Comparison of ENCODE assay signal across 1 cellular context in the genomic region with DNA sequence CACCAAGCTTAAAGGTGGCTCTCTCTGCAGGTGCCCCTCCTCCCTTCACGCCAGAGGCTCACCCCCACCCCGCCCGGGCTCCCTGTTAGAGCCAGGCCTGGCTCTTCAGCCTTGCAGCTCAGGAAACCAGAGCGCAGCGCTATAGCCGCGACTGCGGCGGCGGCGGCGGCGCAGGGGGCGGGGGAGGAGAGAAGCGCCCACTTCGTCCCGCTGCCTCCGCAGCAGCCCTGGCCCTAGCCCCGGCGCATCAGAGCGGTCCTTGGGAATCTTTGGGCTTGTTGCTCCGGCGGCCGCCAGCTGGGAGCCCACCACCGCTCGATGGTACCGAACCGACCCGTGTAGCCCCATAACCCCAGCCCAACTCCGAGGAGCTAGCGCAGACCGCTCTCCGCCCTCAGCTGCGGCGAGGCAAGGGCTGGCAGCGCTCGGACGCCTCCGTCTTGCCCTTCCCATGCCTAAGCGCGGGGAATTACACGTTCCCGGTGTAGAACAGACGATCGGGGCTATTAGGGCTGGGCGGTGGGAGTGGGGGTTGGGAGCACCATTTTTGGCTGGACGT.
TF ChIP-seq lines count a peak whose summit lies in the region.

No MANE protein-coding gene starts in this region.

TF ChIP-seq in SK-N-SH treated with all-trans-retinoic acid at 6 μM for 48 hours, 23 proteins besides CTCF, POLR2A, EP300 and RAD21 (continued from another document):
- TF ChIP-seq ZNF70 (CRISPR knock-in tag; IDR thresholded peaks at IDR 0.05) (no peak), ZNF565 (CRISPR knock-in tag; conservative IDR thresholded peaks at IDR 0.05; ENCODE audit: low read depth) (no peak), OSR1 (CRISPR knock-in tag; IDR thresholded peaks at IDR 0.05) (no peak), TOX (CRISPR knock-in tag; IDR thresholded peaks at IDR 0.05; ENCODE audit: borderline replicate concordance) (no peak), GLIS3 (CRISPR knock-in tag; IDR thresholded peaks at IDR 0.05) (no peak), BACH2 (CRISPR knock-in tag; IDR thresholded peaks at IDR 0.05; ENCODE audit: borderline replicate concordance) (no peak), TCF4 (CRISPR knock-in tag; IDR thresholded peaks at IDR 0.05; ENCODE audit: borderline replicate concordance) (no peak), ISL1 (CRISPR knock-in tag; IDR thresholded peaks at IDR 0.05) (no peak), ARNTL (CRISPR knock-in tag; IDR thresholded peaks at IDR 0.05; ENCODE audit: borderline replicate concordance, low read depth) (no peak)
- TF ChIP-seq, protein P1, sequence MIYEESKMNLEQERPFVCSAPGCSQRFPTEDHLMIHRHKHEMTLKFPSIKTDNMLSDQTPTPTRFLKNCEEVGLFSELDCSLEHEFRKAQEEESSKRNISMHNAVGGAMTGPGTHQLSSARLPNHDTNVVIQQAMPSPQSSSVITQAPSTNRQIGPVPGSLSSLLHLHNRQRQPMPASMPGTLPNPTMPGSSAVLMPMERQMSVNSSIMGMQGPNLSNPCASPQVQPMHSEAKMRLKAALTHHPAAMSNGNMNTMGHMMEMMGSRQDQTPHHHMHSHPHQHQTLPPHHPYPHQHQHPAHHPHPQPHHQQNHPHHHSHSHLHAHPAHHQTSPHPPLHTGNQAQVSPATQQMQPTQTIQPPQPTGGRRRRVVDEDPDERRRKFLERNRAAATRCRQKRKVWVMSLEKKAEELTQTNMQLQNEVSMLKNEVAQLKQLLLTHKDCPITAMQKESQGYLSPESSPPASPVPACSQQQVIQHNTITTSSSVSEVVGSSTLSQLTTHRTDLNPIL (CRISPR knock-in tag; IDR thresholded peaks at IDR 0.05; ENCODE audit: low read depth) = no peak
- TF ChIP-seq, protein P2, sequence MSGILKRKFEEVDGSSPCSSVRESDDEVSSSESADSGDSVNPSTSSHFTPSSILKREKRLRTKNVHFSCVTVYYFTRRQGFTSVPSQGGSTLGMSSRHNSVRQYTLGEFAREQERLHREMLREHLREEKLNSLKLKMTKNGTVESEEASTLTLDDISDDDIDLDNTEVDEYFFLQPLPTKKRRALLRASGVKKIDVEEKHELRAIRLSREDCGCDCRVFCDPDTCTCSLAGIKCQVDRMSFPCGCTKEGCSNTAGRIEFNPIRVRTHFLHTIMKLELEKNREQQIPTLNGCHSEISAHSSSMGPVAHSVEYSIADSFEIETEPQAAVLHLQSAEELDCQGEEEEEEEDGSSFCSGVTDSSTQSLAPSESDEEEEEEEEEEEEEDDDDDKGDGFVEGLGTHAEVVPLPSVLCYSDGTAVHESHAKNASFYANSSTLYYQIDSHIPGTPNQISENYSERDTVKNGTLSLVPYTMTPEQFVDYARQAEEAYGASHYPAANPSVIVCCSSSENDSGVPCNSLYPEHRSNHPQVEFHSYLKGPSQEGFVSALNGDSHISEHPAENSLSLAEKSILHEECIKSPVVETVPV (CRISPR knock-in tag; IDR thresholded peaks at IDR 0.05) = no peak
